Comparison of ENCODE assay signal across 1 cellular context in the genomic region with DNA sequence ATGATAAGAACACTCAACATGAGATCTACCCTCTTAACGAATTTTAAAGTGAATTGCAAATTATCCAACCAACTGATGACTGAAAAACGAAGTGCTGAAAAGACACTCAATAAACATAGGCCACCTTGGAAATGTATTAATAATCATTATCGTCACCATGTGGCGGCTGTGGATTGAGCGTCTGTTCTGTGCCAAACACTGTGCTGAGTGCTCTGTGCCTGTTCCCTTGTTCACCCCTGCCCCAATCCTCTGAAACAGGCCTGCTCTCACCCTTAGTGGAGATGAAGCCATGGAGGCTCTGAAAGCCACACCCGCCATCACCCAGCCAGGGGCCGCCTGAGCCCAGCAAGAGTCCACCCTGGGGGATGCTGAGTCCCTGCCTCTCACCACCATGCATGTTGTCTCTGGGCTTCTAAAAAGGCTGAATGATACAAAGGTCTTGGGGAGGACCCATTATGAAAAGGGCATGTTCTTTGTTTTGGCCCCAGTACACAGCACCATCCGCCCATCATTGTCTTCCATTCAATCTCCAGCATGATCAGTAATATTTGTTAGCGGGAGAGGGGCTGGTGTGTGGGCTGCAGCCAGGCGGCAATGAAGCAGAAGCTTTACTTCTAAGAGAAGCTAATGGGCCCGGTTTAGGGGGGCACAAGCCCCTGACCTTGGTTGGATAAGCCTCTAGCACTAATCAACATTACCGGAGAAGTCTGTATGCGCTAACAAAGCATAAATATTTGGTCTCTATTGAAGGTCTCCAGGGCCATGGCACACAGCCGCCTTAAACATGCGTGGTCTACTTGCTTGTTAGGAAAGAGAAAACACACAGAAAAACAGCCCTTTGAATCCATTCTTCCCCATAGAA.
TF ChIP-seq lines count a peak whose summit lies in the region.

No MANE protein-coding gene starts in this region.

TF ChIP-seq in IMR-90, 13 proteins besides CTCF, POLR2A, EP300 and RAD21:
- TF ChIP-seq CEBPB (IDR thresholded peaks at IDR 0.05; ENCODE audit: low read depth, low read length) = no peak
- no peak for TF ChIP-seq RFX5 (IDR thresholded peaks at IDR 0.05; ENCODE audit: low read depth, low read length)
- TF ChIP-seq, protein P1, sequence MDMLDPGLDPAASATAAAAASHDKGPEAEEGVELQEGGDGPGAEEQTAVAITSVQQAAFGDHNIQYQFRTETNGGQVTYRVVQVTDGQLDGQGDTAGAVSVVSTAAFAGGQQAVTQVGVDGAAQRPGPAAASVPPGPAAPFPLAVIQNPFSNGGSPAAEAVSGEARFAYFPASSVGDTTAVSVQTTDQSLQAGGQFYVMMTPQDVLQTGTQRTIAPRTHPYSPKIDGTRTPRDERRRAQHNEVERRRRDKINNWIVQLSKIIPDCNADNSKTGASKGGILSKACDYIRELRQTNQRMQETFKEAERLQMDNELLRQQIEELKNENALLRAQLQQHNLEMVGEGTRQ (IDR thresholded peaks at IDR 0.05; ENCODE audit: low read depth, low read length) = no peak
- TF ChIP-seq, protein P2, sequence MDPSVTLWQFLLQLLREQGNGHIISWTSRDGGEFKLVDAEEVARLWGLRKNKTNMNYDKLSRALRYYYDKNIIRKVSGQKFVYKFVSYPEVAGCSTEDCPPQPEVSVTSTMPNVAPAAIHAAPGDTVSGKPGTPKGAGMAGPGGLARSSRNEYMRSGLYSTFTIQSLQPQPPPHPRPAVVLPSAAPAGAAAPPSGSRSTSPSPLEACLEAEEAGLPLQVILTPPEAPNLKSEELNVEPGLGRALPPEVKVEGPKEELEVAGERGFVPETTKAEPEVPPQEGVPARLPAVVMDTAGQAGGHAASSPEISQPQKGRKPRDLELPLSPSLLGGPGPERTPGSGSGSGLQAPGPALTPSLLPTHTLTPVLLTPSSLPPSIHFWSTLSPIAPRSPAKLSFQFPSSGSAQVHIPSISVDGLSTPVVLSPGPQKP (IDR thresholded peaks at IDR 0.05; ENCODE audit: borderline replicate concordance, low read depth, low read length) = no peak
- TF ChIP-seq MAFK (IDR thresholded peaks at IDR 0.05; ENCODE audit: low read depth, low read length) = no peak
- TF ChIP-seq CHD1 (IDR thresholded peaks at IDR 0.05; ENCODE audit: low read depth, low read length) = no peak
- no peak for TF ChIP-seq RCOR1 (IDR thresholded peaks at IDR 0.05; ENCODE audit: insufficient replicate concordance, low read length)
- no peak for TF ChIP-seq NFE2L2 (IDR thresholded peaks at IDR 0.05; ENCODE audit: low read depth, low read length)
- no peak for TF ChIP-seq SMC3 (IDR thresholded peaks at IDR 0.05; ENCODE audit: low read depth, low read length)
- no peak for TF ChIP-seq MAZ (IDR thresholded peaks at IDR 0.05; ENCODE audit: borderline replicate concordance, low read depth, low read length)
- TF ChIP-seq MXI1 (IDR thresholded peaks at IDR 0.05; ENCODE audit: borderline replicate concordance, low read depth, low read length) = no peak
- TF ChIP-seq BHLHE40 (IDR thresholded peaks at IDR 0.05; ENCODE audit: low read depth, low read length) = no peak
- TF ChIP-seq FOS (IDR thresholded peaks at IDR 0.05; ENCODE audit: low read depth, low read length) = no peak
